8 cellular contexts compared by ENCODE assay signal in genomic region chr17:8185580-8186445, GRCh38.
DNase-seq lines count a peak whose midpoint lies in the region; ATAC-seq, FAIRE-seq and TF ChIP-seq lines count a peak whose summit lies in the region.

No MANE protein-coding gene starts in this region.

- peak overlapping the region; percentile 69 for H3K27ac ChIP-seq in RWPE2 (ENCODE audit: poor library complexity, severe bottlenecking)
- peak overlapping the region; percentile 87 for H3K27ac ChIP-seq in stomach smooth muscle (ENCODE audit: low read length)

- H3K9me3 ChIP-seq in RWPE2 (ENCODE audit: severe bottlenecking) = no peaks in the 10 kb centered on the region
- H3K9me3 ChIP-seq in neuron (ENCODE audit: low read length) = no peaks in the 10 kb centered on the region
- H3K9me3 ChIP-seq in stomach smooth muscle (ENCODE audit: control insufficient read depth in 2 of 2, low read length in 2 of 2) = no peaks in the 10 kb centered on the region

- DNase-seq in EH (ENCODE audit: low read depth) = peak; percentile 75
- peak; percentile 82 for DNase-seq in HTR-8/SVneo (ENCODE audit: insufficient read length, low spot score)
- DNase-seq in RWPE2 (ENCODE audit: low spot score) = no peak
- peak; percentile 80 for DNase-seq in activated effector memory CD4-positive, alpha-beta T cell treated with Interleukin-2 at 50 U/mL for 16 hours
- peak; percentile 77 for DNase-seq in foreskin melanocyte

- peak overlapping the region; percentile 56 for H2AFZ ChIP-seq in neuron (ENCODE audit: low read depth, low read length)

- H3K4me1 ChIP-seq in RWPE2 (ENCODE audit: insufficient read depth, poor library complexity, severe bottlenecking) (peaks cover 3% of the 10 kb centered on the region), neuron (ENCODE audit: insufficient read depth, low read length) (peaks cover 17% of the 10 kb centered on the region), stomach smooth muscle (ENCODE audit: control insufficient read depth, insufficient read depth, low read length) (peaks cover 41% of the 10 kb centered on the region)

- H3K27me3 ChIP-seq in RWPE2 (ENCODE audit: insufficient read depth, poor library complexity, severe bottlenecking) (no peaks in the 10 kb centered on the region), neuron (ENCODE audit: insufficient read depth, low read length) (no peaks in the 10 kb centered on the region), stomach smooth muscle (ENCODE audit: control insufficient read depth in 1 of 2, insufficient read depth in 2 of 2, low read length in 2 of 2) (no peaks in the 10 kb centered on the region)

- TF ChIP-seq CTCF in RWPE2 (IDR thresholded peaks at IDR 0.05; ENCODE audit: poor library complexity, severe bottlenecking) = no peak

- ATAC-seq in RWPE2 (ENCODE audit: low read depth) (0 out of 3 replicates have a peak, but pooled peaks have one; percentile 1), GM18870 (IDR thresholded peaks at IDR 0.05; ENCODE audit: unreplicated experiment) (no peak)

- H3K36me3 ChIP-seq in RWPE2 (ENCODE audit: low read depth) = no peaks in the 10 kb centered on the region
- no peaks in the 10 kb centered on the region for H3K36me3 ChIP-seq in neuron (ENCODE audit: insufficient read depth, low read length)
- no peaks in the 10 kb centered on the region for H3K36me3 ChIP-seq in stomach smooth muscle (ENCODE audit: control insufficient read depth in 2 of 2, insufficient read depth in 2 of 2, low read length in 2 of 2)

- H3K9ac ChIP-seq in stomach smooth muscle (ENCODE audit: low read length in 2 of 2) = peak overlapping the region; percentile 86

- FAIRE-seq in HTR-8/SVneo (lab: Jason Lieb, UNC) = peak; percentile 86

- H3K4me3 ChIP-seq in RWPE2 (ENCODE audit: severe bottlenecking) = peak overlapping the region; percentile 92
- H3K4me3 ChIP-seq in neuron (ENCODE audit: low read length) = peak overlapping the region; percentile 65
- peak overlapping the region; percentile 95 to 97 for H3K4me3 ChIP-seq in stomach smooth muscle (ENCODE audit: low read length in 2 of 2)
